In the genomic region with DNA sequence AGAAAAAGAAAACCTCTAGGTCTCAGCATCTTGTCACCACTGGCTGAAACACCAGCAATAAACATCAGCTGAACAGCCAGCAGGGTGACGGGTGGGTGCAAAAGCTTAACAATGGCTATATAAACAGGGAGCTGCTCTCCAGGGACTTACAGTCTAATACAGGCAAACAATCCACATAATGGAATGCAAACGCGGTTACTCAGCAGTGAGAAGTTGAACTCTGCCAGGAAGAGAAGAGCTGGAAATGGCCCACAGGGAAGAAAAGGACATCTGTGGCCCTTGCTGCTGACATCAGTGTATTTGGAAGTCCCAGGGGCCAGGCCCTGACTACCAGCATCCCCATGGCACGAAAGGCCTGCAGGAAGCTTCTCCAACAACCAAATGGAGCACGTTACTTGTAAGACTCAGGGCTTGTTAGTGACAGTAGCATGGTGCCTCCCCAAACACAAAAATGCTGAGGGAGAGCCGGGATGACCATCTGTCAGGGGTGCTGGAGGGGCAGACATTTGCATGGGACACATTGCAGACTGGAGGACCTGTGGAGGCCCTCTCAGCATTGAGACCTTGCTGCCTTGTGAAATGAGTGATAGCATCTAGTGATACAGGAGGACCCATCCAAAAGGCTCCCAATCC, we compare ENCODE assay signal across 1 cellular context.
TF ChIP-seq lines count a peak whose summit lies in the region.

No MANE protein-coding gene starts in this region.

TF ChIP-seq in HepG2, 621 proteins besides CTCF, POLR2A, EP300 and RAD21 (continued from another document and continues in another):
- TF ChIP-seq, protein P1, sequence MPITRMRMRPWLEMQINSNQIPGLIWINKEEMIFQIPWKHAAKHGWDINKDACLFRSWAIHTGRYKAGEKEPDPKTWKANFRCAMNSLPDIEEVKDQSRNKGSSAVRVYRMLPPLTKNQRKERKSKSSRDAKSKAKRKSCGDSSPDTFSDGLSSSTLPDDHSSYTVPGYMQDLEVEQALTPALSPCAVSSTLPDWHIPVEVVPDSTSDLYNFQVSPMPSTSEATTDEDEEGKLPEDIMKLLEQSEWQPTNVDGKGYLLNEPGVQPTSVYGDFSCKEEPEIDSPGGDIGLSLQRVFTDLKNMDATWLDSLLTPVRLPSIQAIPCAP (CRISPR knock-in tag; IDR thresholded peaks at IDR 0.05; ENCODE audit: low read depth), result no peak
- TF ChIP-seq IRF2 (CRISPR knock-in tag; IDR thresholded peaks at IDR 0.05) (0 out of 2 replicates have a peak, but pooled peaks have one; percentile 29), ATAD3A (CRISPR knock-in tag; IDR thresholded peaks at IDR 0.05) (no peak), ZFP1 (CRISPR knock-in tag; IDR thresholded peaks at IDR 0.05) (no peak), ZBTB7B (CRISPR knock-in tag; IDR thresholded peaks at IDR 0.05) (no peak), HOXA7 (CRISPR knock-in tag; IDR thresholded peaks at IDR 0.05) (no peak), ARNT (IDR thresholded peaks at IDR 0.05) (no peak), ZNF607 (CRISPR knock-in tag; IDR thresholded peaks at IDR 0.05; ENCODE audit: borderline replicate concordance) (no peak), ARHGAP35 (CRISPR knock-in tag; IDR thresholded peaks at IDR 0.05; ENCODE audit: borderline replicate concordance) (no peak), ZNF83 (CRISPR knock-in tag; IDR thresholded peaks at IDR 0.05; ENCODE audit: borderline replicate concordance) (no peak), NR3C1 (CRISPR knock-in tag; IDR thresholded peaks at IDR 0.05) (no peak), ZNF672 (CRISPR knock-in tag; IDR thresholded peaks at IDR 0.05) (no peak), SOX5 (CRISPR knock-in tag; IDR thresholded peaks at IDR 0.05; ENCODE audit: borderline replicate concordance) (peak; percentile 68), ZBTB42 (CRISPR knock-in tag; IDR thresholded peaks at IDR 0.05) (no peak), MTF2 (CRISPR knock-in tag; IDR thresholded peaks at IDR 0.05; ENCODE audit: borderline replicate concordance) (no peak), CEBPG (CRISPR knock-in tag; IDR thresholded peaks at IDR 0.05) (no peak), SOX6 (IDR thresholded peaks at IDR 0.05) (no peak), SOX6 (CRISPR knock-in tag; IDR thresholded peaks at IDR 0.05) (peak; percentile 38; the same call in 1 of the 2 replicates), XRCC5 (optimal IDR thresholded peaks at IDR 0.05; ENCODE audit: low read length) (no peak), ZNF782 (CRISPR knock-in tag; IDR thresholded peaks at IDR 0.05; ENCODE audit: borderline replicate concordance) (no peak), MATR3 (CRISPR knock-in tag; IDR thresholded peaks at IDR 0.05) (no peak), ADNP (CRISPR knock-in tag; IDR thresholded peaks at IDR 0.05) (no peak), ETV5 (CRISPR knock-in tag; IDR thresholded peaks at IDR 0.05; ENCODE audit: borderline replicate concordance) (peak; percentile 18; the same call in 1 of the 2 replicates), FOXM1 (CRISPR knock-in tag; IDR thresholded peaks at IDR 0.05) (no peak), FOXA3 (CRISPR knock-in tag; IDR thresholded peaks at IDR 0.05) (peak; percentile 58; the same call in 1 of the 2 replicates), SMAD1 (CRISPR knock-in tag; IDR thresholded peaks at IDR 0.05; ENCODE audit: borderline replicate concordance, low read depth) (0 out of 2 replicates have a peak, but pooled peaks have one; percentile 23), TP53 (CRISPR knock-in tag; conservative IDR thresholded peaks at IDR 0.05) (no peak), ESRRA (CRISPR knock-in tag; IDR thresholded peaks at IDR 0.05; ENCODE audit: low read depth) (no peak), FOXO1 (CRISPR knock-in tag; IDR thresholded peaks at IDR 0.05) (no peak), SPEN (CRISPR knock-in tag; IDR thresholded peaks at IDR 0.05; ENCODE audit: low read depth) (no peak), MAFK (conservative IDR thresholded peaks at IDR 0.05 in 1 of 2, IDR thresholded peaks at IDR 0.05 in 1 of 2; ENCODE audit: low read length in 2 of 2) (peak in 1 of 2 experiments; percentile 20; a peak in 1 of 4 replicates), ZNF761 (CRISPR knock-in tag; conservative IDR thresholded peaks at IDR 0.05) (no peak), KMT2A (CRISPR knock-in tag; IDR thresholded peaks at IDR 0.05) (no peak), KLF6 (CRISPR knock-in tag; IDR thresholded peaks at IDR 0.05) (no peak), MLLT10 (CRISPR knock-in tag; IDR thresholded peaks at IDR 0.05) (no peak), ZNF101 (CRISPR knock-in tag; IDR thresholded peaks at IDR 0.05; ENCODE audit: borderline replicate concordance, low read depth) (no peak), HNF4A (CRISPR knock-in tag; IDR thresholded peaks at IDR 0.05) (no peak), ZNF670 (CRISPR knock-in tag; IDR thresholded peaks at IDR 0.05; ENCODE audit: borderline replicate concordance) (no peak), ZNF484 (CRISPR knock-in tag; IDR thresholded peaks at IDR 0.05; ENCODE audit: borderline replicate concordance, low read depth) (no peak)
- TF ChIP-seq, protein P2, sequence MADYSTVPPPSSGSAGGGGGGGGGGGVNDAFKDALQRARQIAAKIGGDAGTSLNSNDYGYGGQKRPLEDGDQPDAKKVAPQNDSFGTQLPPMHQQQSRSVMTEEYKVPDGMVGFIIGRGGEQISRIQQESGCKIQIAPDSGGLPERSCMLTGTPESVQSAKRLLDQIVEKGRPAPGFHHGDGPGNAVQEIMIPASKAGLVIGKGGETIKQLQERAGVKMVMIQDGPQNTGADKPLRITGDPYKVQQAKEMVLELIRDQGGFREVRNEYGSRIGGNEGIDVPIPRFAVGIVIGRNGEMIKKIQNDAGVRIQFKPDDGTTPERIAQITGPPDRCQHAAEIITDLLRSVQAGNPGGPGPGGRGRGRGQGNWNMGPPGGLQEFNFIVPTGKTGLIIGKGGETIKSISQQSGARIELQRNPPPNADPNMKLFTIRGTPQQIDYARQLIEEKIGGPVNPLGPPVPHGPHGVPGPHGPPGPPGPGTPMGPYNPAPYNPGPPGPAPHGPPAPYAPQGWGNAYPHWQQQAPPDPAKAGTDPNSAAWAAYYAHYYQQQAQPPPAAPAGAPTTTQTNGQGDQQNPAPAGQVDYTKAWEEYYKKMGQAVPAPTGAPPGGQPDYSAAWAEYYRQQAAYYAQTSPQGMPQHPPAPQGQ (CRISPR knock-in tag; IDR thresholded peaks at IDR 0.05; ENCODE audit: borderline replicate concordance), result no peak
- TF ChIP-seq, protein P3, sequence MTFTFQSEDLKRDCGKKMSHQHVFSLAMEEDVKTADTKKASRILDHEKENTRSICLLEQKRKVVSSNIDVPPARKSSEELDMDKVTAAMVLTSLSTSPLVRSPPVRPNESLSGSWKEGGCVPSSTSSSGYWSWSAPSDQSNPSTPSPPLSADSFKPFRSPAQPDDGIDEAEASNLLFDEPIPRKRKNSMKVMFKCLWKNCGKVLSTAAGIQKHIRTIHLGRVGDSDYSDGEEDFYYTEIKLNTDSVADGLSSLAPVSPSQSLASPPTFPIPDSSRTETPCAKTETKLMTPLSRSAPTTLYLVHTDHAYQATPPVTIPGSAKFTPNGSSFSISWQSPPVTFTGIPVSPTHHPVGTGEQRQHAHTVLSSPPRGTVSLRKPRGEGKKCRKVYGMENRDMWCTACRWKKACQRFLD (CRISPR knock-in tag; IDR thresholded peaks at IDR 0.05; ENCODE audit: borderline replicate concordance), result no peak
- TF ChIP-seq, protein P4, sequence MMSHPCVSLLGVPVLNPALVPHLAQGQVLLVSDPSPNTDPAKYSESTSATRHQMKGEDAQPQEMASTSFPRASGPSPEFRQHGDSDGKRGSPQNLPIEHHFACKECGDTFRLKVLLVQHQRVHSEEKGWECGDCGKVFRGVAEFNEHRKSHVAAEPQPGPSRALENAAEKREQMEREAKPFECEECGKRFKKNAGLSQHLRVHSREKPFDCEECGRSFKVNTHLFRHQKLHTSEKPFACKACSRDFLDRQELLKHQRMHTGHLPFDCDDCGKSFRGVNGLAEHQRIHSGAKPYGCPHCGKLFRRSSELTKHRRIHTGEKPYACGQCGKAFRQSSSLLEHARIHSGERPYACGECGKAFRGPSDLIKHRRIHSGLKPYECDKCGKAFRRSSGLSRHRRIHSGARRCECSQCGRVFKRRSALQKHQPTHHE (CRISPR knock-in tag; IDR thresholded peaks at IDR 0.05; ENCODE audit: borderline replicate concordance), result no peak
- TF ChIP-seq, protein P5, sequence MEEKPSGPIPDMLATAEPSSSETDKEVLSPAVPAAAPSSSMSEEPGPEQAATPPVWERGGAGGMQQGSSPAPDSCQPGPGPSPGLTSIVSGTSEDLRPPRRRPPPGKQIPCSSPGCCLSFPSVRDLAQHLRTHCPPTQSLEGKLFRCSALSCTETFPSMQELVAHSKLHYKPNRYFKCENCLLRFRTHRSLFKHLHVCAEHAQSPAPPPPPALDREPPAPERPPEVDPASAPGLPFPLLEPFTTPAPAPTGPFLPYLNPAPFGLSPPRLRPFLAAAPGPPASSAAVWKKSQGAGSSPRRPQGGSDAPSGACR (CRISPR knock-in tag; IDR thresholded peaks at IDR 0.05), result no peak
- TF ChIP-seq, protein P6, sequence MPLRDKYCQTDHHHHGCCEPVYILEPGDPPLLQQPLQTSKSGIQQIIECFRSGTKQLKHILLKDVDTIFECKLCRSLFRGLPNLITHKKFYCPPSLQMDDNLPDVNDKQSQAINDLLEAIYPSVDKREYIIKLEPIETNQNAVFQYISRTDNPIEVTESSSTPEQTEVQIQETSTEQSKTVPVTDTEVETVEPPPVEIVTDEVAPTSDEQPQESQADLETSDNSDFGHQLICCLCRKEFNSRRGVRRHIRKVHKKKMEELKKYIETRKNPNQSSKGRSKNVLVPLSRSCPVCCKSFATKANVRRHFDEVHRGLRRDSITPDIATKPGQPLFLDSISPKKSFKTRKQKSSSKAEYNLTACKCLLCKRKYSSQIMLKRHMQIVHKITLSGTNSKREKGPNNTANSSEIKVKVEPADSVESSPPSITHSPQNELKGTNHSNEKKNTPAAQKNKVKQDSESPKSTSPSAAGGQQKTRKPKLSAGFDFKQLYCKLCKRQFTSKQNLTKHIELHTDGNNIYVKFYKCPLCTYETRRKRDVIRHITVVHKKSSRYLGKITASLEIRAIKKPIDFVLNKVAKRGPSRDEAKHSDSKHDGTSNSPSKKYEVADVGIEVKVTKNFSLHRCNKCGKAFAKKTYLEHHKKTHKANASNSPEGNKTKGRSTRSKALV (CRISPR knock-in tag; IDR thresholded peaks at IDR 0.05), result no peak
- TF ChIP-seq, protein P7, sequence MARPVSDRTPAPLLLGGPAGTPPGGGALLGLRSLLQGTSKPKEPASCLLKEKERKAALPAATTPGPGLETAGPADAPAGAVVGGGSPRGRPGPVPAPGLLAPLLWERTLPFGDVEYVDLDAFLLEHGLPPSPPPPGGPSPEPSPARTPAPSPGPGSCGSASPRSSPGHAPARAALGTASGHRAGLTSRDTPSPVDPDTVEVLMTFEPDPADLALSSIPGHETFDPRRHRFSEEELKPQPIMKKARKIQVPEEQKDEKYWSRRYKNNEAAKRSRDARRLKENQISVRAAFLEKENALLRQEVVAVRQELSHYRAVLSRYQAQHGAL (CRISPR knock-in tag; IDR thresholded peaks at IDR 0.05; ENCODE audit: not compliant biosample characterization), result no peak
- TF ChIP-seq, protein P8, sequence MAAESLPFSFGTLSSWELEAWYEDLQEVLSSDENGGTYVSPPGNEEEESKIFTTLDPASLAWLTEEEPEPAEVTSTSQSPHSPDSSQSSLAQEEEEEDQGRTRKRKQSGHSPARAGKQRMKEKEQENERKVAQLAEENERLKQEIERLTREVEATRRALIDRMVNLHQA (CRISPR knock-in tag; IDR thresholded peaks at IDR 0.05), result no peak
- TF ChIP-seq, protein P9, sequence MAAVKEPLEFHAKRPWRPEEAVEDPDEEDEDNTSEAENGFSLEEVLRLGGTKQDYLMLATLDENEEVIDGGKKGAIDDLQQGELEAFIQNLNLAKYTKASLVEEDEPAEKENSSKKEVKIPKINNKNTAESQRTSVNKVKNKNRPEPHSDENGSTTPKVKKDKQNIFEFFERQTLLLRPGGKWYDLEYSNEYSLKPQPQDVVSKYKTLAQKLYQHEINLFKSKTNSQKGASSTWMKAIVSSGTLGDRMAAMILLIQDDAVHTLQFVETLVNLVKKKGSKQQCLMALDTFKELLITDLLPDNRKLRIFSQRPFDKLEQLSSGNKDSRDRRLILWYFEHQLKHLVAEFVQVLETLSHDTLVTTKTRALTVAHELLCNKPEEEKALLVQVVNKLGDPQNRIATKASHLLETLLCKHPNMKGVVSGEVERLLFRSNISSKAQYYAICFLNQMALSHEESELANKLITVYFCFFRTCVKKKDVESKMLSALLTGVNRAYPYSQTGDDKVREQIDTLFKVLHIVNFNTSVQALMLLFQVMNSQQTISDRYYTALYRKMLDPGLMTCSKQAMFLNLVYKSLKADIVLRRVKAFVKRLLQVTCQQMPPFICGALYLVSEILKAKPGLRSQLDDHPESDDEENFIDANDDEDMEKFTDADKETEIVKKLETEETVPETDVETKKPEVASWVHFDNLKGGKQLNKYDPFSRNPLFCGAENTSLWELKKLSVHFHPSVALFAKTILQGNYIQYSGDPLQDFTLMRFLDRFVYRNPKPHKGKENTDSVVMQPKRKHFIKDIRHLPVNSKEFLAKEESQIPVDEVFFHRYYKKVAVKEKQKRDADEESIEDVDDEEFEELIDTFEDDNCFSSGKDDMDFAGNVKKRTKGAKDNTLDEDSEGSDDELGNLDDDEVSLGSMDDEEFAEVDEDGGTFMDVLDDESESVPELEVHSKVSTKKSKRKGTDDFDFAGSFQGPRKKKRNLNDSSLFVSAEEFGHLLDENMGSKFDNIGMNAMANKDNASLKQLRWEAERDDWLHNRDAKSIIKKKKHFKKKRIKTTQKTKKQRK (IDR thresholded peaks at IDR 0.05; ENCODE audit: low read length), result no peak
- TF ChIP-seq, protein P10, sequence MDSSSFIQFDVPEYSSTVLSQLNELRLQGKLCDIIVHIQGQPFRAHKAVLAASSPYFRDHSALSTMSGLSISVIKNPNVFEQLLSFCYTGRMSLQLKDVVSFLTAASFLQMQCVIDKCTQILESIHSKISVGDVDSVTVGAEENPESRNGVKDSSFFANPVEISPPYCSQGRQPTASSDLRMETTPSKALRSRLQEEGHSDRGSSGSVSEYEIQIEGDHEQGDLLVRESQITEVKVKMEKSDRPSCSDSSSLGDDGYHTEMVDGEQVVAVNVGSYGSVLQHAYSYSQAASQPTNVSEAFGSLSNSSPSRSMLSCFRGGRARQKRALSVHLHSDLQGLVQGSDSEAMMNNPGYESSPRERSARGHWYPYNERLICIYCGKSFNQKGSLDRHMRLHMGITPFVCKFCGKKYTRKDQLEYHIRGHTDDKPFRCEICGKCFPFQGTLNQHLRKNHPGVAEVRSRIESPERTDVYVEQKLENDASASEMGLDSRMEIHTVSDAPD (CRISPR knock-in tag; IDR thresholded peaks at IDR 0.05), result 0 out of 2 replicates have a peak, but pooled peaks have one; percentile 21
- TF ChIP-seq, protein P11, sequence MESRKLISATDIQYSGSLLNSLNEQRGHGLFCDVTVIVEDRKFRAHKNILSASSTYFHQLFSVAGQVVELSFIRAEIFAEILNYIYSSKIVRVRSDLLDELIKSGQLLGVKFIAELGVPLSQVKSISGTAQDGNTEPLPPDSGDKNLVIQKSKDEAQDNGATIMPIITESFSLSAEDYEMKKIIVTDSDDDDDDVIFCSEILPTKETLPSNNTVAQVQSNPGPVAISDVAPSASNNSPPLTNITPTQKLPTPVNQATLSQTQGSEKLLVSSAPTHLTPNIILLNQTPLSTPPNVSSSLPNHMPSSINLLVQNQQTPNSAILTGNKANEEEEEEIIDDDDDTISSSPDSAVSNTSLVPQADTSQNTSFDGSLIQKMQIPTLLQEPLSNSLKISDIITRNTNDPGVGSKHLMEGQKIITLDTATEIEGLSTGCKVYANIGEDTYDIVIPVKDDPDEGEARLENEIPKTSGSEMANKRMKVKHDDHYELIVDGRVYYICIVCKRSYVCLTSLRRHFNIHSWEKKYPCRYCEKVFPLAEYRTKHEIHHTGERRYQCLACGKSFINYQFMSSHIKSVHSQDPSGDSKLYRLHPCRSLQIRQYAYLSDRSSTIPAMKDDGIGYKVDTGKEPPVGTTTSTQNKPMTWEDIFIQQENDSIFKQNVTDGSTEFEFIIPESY (CRISPR knock-in tag; IDR thresholded peaks at IDR 0.05), result no peak
